1 cellular context compared by ENCODE assay signal in genomic region chr20:33693741-33694645, GRCh38.
TF ChIP-seq lines count a peak whose summit lies in the region.

No MANE protein-coding gene starts in this region.

TF ChIP-seq in IMR-90, 13 proteins besides CTCF, POLR2A, EP300 and RAD21:
- TF ChIP-seq RFX5 (IDR thresholded peaks at IDR 0.05; ENCODE audit: low read depth, low read length) (no peak), FOS (IDR thresholded peaks at IDR 0.05; ENCODE audit: low read depth, low read length) (no peak), MXI1 (IDR thresholded peaks at IDR 0.05; ENCODE audit: borderline replicate concordance, low read depth, low read length) (no peak), SMC3 (IDR thresholded peaks at IDR 0.05; ENCODE audit: low read depth, low read length) (no peak), BHLHE40 (IDR thresholded peaks at IDR 0.05; ENCODE audit: low read depth, low read length) (no peak), RCOR1 (IDR thresholded peaks at IDR 0.05; ENCODE audit: insufficient replicate concordance, low read length) (no peak), MAFK (IDR thresholded peaks at IDR 0.05; ENCODE audit: low read depth, low read length) (no peak), ELK1 (IDR thresholded peaks at IDR 0.05; ENCODE audit: borderline replicate concordance, low read depth, low read length) (no peak), CEBPB (IDR thresholded peaks at IDR 0.05; ENCODE audit: low read depth, low read length) (no peak), CHD1 (IDR thresholded peaks at IDR 0.05; ENCODE audit: low read depth, low read length) (no peak), NFE2L2 (IDR thresholded peaks at IDR 0.05; ENCODE audit: low read depth, low read length) (no peak), MAZ (IDR thresholded peaks at IDR 0.05; ENCODE audit: borderline replicate concordance, low read depth, low read length) (no peak)
- TF ChIP-seq, protein P1, sequence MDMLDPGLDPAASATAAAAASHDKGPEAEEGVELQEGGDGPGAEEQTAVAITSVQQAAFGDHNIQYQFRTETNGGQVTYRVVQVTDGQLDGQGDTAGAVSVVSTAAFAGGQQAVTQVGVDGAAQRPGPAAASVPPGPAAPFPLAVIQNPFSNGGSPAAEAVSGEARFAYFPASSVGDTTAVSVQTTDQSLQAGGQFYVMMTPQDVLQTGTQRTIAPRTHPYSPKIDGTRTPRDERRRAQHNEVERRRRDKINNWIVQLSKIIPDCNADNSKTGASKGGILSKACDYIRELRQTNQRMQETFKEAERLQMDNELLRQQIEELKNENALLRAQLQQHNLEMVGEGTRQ (IDR thresholded peaks at IDR 0.05; ENCODE audit: low read depth, low read length), result no peak
TF ChIP-seq in IMR-90: peak in this region for 0.
